Comparison of ENCODE assay signal across 2 cellular contexts in the genomic region with DNA sequence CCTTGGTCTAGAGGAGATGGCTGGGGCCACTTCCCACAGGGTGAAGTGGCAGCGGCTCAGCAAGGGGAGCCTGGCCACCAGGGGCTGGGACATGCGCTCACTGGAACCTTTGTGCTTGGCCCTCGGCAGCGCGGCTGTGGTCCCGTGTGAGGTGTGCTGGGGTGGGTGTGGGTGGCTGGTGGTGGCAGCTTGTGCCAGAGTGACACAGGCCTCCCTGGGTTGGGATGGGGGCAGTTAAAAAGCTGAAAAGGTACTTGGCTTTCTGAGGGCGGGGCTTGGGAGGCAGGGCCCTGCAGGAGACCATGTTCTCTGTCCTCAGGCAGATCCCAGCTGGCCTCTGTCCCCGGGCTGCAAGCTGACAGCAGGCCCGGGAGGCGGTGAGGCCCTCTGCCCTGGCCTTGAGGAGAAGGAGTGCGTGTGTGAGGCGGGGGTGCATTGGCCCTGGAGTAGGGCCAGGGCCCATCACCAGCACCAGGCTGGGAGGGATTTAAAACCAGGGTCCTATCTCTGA.
TF ChIP-seq lines count a peak whose summit lies in the region.

No MANE protein-coding gene starts in this region.

TF ChIP-seq in GM23338, 12 proteins besides CTCF, POLR2A, EP300 and RAD21:
- TF ChIP-seq, protein P1, sequence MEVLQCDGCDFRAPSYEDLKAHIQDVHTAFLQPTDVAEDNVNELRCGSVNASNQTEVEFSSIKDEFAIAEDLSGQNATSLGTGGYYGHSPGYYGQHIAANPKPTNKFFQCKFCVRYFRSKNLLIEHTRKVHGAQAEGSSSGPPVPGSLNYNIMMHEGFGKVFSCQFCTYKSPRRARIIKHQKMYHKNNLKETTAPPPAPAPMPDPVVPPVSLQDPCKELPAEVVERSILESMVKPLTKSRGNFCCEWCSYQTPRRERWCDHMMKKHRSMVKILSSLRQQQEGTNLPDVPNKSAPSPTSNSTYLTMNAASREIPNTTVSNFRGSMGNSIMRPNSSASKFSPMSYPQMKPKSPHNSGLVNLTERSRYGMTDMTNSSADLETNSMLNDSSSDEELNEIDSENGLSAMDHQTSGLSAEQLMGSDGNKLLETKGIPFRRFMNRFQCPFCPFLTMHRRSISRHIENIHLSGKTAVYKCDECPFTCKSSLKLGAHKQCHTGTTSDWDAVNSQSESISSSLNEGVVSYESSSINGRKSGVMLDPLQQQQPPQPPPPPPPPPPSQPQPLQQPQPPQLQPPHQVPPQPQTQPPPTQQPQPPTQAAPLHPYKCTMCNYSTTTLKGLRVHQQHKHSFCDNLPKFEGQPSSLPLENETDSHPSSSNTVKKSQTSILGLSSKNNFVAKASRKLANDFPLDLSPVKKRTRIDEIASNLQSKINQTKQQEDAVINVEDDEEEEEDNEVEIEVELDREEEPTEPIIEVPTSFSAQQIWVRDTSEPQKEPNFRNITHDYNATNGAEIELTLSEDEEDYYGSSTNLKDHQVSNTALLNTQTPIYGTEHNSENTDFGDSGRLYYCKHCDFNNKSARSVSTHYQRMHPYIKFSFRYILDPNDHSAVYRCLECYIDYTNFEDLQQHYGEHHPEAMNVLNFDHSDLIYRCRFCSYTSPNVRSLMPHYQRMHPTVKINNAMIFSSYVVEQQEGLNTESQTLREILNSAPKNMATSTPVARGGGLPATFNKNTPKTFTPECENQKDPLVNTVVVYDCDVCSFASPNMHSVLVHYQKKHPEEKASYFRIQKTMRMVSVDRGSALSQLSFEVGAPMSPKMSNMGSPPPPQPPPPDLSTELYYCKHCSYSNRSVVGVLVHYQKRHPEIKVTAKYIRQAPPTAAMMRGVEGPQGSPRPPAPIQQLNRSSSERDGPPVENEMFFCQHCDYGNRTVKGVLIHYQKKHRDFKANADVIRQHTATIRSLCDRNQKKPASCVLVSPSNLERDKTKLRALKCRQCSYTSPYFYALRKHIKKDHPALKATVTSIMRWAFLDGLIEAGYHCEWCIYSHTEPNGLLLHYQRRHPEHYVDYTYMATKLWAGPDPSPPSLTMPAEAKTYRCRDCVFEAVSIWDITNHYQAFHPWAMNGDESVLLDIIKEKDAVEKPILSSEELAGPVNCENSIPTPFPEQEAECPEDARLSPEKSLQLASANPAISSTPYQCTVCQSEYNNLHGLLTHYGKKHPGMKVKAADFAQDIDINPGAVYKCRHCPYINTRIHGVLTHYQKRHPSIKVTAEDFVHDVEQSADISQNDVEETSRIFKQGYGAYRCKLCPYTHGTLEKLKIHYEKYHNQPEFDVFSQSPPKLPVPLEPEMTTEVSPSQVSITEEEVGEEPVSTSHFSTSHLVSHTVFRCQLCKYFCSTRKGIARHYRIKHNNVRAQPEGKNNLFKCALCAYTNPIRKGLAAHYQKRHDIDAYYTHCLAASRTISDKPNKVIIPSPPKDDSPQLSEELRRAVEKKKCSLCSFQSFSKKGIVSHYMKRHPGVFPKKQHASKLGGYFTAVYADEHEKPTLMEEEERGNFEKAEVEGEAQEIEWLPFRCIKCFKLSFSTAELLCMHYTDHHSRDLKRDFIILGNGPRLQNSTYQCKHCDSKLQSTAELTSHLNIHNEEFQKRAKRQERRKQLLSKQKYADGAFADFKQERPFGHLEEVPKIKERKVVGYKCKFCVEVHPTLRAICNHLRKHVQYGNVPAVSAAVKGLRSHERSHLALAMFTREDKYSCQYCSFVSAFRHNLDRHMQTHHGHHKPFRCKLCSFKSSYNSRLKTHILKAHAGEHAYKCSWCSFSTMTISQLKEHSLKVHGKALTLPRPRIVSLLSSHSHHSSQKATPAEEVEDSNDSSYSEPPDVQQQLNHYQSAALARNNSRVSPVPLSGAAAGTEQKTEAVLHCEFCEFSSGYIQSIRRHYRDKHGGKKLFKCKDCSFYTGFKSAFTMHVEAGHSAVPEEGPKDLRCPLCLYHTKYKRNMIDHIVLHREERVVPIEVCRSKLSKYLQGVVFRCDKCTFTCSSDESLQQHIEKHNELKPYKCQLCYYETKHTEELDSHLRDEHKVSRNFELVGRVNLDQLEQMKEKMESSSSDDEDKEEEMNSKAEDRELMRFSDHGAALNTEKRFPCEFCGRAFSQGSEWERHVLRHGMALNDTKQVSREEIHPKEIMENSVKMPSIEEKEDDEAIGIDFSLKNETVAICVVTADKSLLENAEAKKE (CRISPR knock-in tag; IDR thresholded peaks at IDR 0.05), result no peak
- TF ChIP-seq CREB1 (CRISPR knock-in tag; IDR thresholded peaks at IDR 0.05; ENCODE audit: low read depth) (no peak), POLR2AphosphoS5 (IDR thresholded peaks at IDR 0.05; ENCODE audit: low read depth) (peak; percentile 33), EZH2 (IDR thresholded peaks at IDR 0.05; ENCODE audit: low read depth, unreplicated experiment) (no peak), NANOG (IDR thresholded peaks at IDR 0.05; ENCODE audit: borderline replicate concordance) (no peak), EZH2phosphoT487 (IDR thresholded peaks at IDR 0.05; ENCODE audit: unreplicated experiment) (no peak)
TF ChIP-seq in GM23338: peak in this region for 1.

TF ChIP-seq in endothelial cell of umbilical vein, 7 proteins besides CTCF, POLR2A, EP300 and RAD21:
- TF ChIP-seq EZH2 (IDR thresholded peaks at IDR 0.05; ENCODE audit: borderline replicate concordance, low read depth, low read length, severe bottlenecking) (no peak), FOS (IDR thresholded peaks at IDR 0.05; ENCODE audit: borderline replicate concordance, insufficient read depth, low read length) (no peak), MYC (IDR thresholded peaks at IDR 0.05; ENCODE audit: low read depth, low read length) (no peak), JUN (IDR thresholded peaks at IDR 0.05; ENCODE audit: borderline replicate concordance, insufficient read depth, insufficient read length, low read depth) (no peak), GATA2 (IDR thresholded peaks at IDR 0.05; ENCODE audit: insufficient read depth, insufficient read length, low read depth, low read length) (no peak), POLR2AphosphoS5 (IDR thresholded peaks at IDR 0.05; ENCODE audit: insufficient read depth, low read depth, low read length) (no peak)
- TF ChIP-seq, protein P2, sequence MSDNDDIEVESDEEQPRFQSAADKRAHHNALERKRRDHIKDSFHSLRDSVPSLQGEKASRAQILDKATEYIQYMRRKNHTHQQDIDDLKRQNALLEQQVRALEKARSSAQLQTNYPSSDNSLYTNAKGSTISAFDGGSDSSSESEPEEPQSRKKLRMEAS (IDR thresholded peaks at IDR 0.05; ENCODE audit: insufficient read depth, insufficient read length), result no peak
